13 cellular contexts compared by ENCODE assay signal in the genomic region with DNA sequence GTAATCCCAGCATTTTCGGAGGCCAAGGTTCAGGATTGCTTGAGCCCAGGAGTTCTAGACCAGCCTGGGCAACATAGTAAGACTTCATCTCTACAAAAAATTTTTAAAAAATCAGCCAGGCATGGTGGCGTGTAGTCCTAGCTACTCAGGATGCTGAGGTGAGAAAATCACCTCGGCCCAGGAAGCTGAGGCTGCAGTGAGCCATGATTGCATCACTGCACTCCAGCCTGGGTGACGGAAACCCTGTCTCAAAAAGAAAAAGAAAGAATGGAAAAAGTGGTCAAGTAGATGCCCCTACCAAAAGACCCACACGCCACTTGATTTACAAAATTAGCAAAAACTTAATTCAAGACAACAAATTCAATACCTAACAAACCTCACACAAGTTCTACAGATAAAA.
DNase-seq lines count a peak whose midpoint lies in the region; ATAC-seq and TF ChIP-seq lines count a peak whose summit lies in the region.
"Had no signal": no experiment of that assay in that cellular context is flagged by ENCODE, and none has a peak within 500 bp of the region (broad histone marks: within the 10 kb centered on the region; RNA-seq: fewer than 3 reads in every experiment).

No MANE protein-coding gene starts in this region.

- ATAC-seq in HG02973 (IDR thresholded peaks at IDR 0.05; ENCODE audit: unreplicated experiment): peak; percentile 41
- ATAC-seq: A549 had no signal

- H3K27ac Mint-ChIP-seq in activated naive CD4-positive, alpha-beta T cell treated with anti-CD3 and anti-CD28 coated beads, Interleukin-2, amount 50 U/mL, for 24 hours: peak overlapping the region; percentile 47

- no peaks in the 10 kb centered on the region for H3K27me3 Mint-ChIP-seq in activated naive CD4-positive, alpha-beta T cell treated with anti-CD3 and anti-CD28 coated beads, Interleukin-2, amount 50 U/mL, for 24 hours

- H3K4me3 Mint-ChIP-seq in activated naive CD4-positive, alpha-beta T cell treated with anti-CD3 and anti-CD28 coated beads, Interleukin-2, amount 50 U/mL, for 24 hours: peak overlapping the region; percentile 27

- peak; percentile 69 for DNase-seq in activated CD4-positive, alpha-beta T cell treated with anti-CD3 and anti-CD28 coated beads for 48 hours
- DNase-seq in activated CD4-positive, alpha-beta T cell treated with anti-CD3 and anti-CD28 coated beads for 1 hour: no peak
- DNase-seq in stimulated activated CD4-positive, alpha-beta T cell treated with anti-CD3 and anti-CD28 coated beads, TNF-alpha, amount 100 ng/mL, for 48 hours (ENCODE audit: low read depth in 3 of 3): peak in 2 of 3 donors; percentile 20 to 44
- DNase-seq in NCI-H1417 (lab: John Stamatoyannopoulos, UW): no peak
- DNase-seq in ACHN: no peak
- no peak for DNase-seq in GM13977 (ENCODE audit: low spot score)
- DNase-seq: central memory CD4-positive, alpha-beta T cell; erythroblast; mammary epithelial cell; posterior cingulate gyrus had no signal

- TF ChIP-seq CTCF in GM13977 (IDR thresholded peaks at IDR 0.05; ENCODE audit: extremely low read depth, insufficient read depth, missing control alignments): no peak

- in situ Hi-C loops in ACHN (cut with HindIII; ENCODE audit: low pct_ligation_motif_present, low pct_unique_long_range_greater_than_20kb, low sequenced_read_pairs): no loop called here
- in situ Hi-C loops in GM13977 (cut with MboI; ENCODE audit: low pct_unique_long_range_greater_than_20kb, low sequenced_read_pairs, unreplicated experiment): no loop called here

- peaks cover 15% of the 10 kb centered on the region for H3K4me1 Mint-ChIP-seq in activated naive CD4-positive, alpha-beta T cell treated with anti-CD3 and anti-CD28 coated beads, Interleukin-2, amount 50 U/mL, for 24 hours

- H3K9me3 Mint-ChIP-seq in activated naive CD4-positive, alpha-beta T cell treated with anti-CD3 and anti-CD28 coated beads, Interleukin-2, amount 50 U/mL, for 24 hours: no peaks in the 10 kb centered on the region

- no peaks in the 10 kb centered on the region for H3K36me3 Mint-ChIP-seq in activated naive CD4-positive, alpha-beta T cell treated with anti-CD3 and anti-CD28 coated beads, Interleukin-2, amount 50 U/mL, for 24 hours

Comparison
In these comparisons a context has a peak if more than half of its experiments do, and no peak if none do; other contexts are left out.
1. DNase-seq: peak in activated CD4-positive, alpha-beta T cell treated with anti-CD3 and anti-CD28 coated beads for 48 hours (single experiment) and stimulated activated CD4-positive, alpha-beta T cell treated with anti-CD3 and anti-CD28 coated beads, TNF-alpha, amount 100 ng/mL, for 48 hours (2 of 3); none in activated CD4-positive, alpha-beta T cell treated with anti-CD3 and anti-CD28 coated beads for 1 hour (single experiment), NCI-H1417 (0 of 3), ACHN (single experiment) and GM13977 (single experiment).